In genomic region chr7:102444961-102445673, GRCh38 we compare ENCODE assay signal across 1 cellular context.
TF ChIP-seq lines count a peak whose summit lies in the region.

No MANE protein-coding gene starts in this region.

TF ChIP-seq in WTC11, 78 proteins besides CTCF, POLR2A, EP300 and RAD21 (continued from another document):
- TF ChIP-seq ATF6 (CRISPR knock-in tag; IDR thresholded peaks at IDR 0.05): no peak
TF ChIP-seq in WTC11: peak in this region for 0.
